8 cellular contexts compared by ENCODE assay signal in the genomic region with DNA sequence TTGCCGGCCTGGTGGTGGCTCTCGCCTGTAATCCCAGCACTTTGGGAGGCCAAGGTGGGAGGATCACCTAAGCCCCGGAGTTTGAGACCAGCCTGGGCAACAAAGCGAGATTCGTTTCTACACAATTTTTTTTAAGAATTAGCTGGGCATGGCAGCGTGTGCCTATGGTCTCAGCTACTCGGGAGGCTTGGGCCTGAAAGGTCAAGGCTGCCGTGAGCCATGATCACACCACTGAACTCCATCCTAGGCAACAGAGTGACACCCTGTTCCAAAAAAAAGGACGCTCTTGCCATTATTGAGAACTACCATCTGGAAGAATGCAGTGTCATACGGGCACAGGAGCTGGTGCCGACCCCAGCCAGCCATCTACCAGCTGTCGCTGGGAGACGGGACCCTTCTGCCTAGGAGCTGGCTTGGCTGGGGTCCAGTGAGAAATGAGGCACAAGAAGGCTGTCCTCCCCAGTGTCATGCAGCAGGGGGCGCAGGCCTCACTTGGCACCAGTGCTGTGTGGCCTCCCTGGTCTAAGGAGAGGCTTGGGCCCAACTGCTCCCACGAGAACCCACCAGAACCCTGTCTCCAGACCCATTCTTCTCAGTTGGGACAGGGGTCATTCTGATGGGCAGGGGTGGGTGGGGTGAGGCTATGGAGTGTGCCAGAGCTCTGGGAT. TPM values are rescaled to one million over a fixed set of nuclear protein-coding genes. Genes with fewer than 3 reads are reported as not detected.
DNase-seq lines count a peak whose midpoint lies in the region; ATAC-seq, FAIRE-seq and TF ChIP-seq lines count a peak whose summit lies in the region.

No MANE protein-coding gene starts in this region.

- TF ChIP-seq CTCF in A549 (IDR thresholded peaks at IDR 0.05) (peak; percentile 62), GM12874 (IDR thresholded peaks at IDR 0.05; ENCODE audit: insufficient read depth, low read depth, low read length) (peak; percentile 88), omental fat pad (IDR thresholded peaks at IDR 0.05) (no peak), testis (IDR thresholded peaks at IDR 0.05) (peak in 2 of 3 experiments; percentile 19 to 42)

- CTCF ChIA-PET in A549 (lab: Yijun Ruan, JAX), result interaction anchor here (0.8 to 7.0 kb wide), 21 partner anchors 10 to 333 kb away, joined by 3 to 59 read pairs (median 3); partner anchors contain the start of genes CLPTM1 and RELB

- ATAC-seq in A549 (peak; percentile 60 to 83), omental fat pad (ENCODE audit: low FRiP score) (no peak)

- H3K27ac ChIP-seq in A549, result no peak overlapping the region
- no peak overlapping the region for H3K27ac ChIP-seq in testis

- intact Hi-C loops in testis (cut with DNase I; ENCODE audit: low total_unique reads), result no loop called here

- peak; percentile 75 to 85 for DNase-seq in A549 (ENCODE audit: low read depth in 1 of 2, low spot score in 1 of 2)
- DNase-seq in NOMO-1 treated with DMSO at 0.1 percent for 48 hours (lab: John Stamatoyannopoulos, UW; ENCODE audit: unreplicated experiment), result peak; percentile 54
- peak; percentile 53 for DNase-seq in activated T-cell treated with anti-CD3 and anti-CD28 coated beads for 48 hours (ENCODE audit: low read depth)
- peak; percentile 51 for DNase-seq in fibroblast of gingiva (ENCODE audit: low read depth)
- DNase-seq in omental fat pad (ENCODE audit: low spot score), result peak; percentile 43
- DNase-seq in testis, result peak; percentile 73
- DNase-seq in GF-D8 (lab: John Stamatoyannopoulos, UW), result no peak

- peak; percentile 44 to 47; a peak in 3 of 5 replicates for TF ChIP-seq RAD21 in A549 (conservative IDR thresholded peaks at IDR 0.05 in 1 of 2, IDR thresholded peaks at IDR 0.05 in 1 of 2)

- no peaks in the 10 kb centered on the region for H3K9me3 ChIP-seq in A549
- no peaks in the 10 kb centered on the region for H3K9me3 ChIP-seq in testis

- H3K27me3 ChIP-seq in testis, result no peaks in the 10 kb centered on the region

- no peak for TF ChIP-seq POLR2A in A549 (IDR thresholded peaks at IDR 0.05; ENCODE audit: low read length)
- TF ChIP-seq POLR2A in testis (IDR thresholded peaks at IDR 0.05), result no peak

- no peak for TF ChIP-seq EP300 in A549 (IDR thresholded peaks at IDR 0.05)

- no peak for FAIRE-seq in A549 (lab: Jason Lieb, UNC)

- 66% methylated on average over 15 of the region's 15 CpGs for WGBS in A549 (ENCODE audit: missing lambda C conversion rate)
- WGBS in testis, 2 donors, result 72 to 73% methylated on average over 10 to 15 of the region's 15 CpGs

- H3K4me3 ChIP-seq in A549 (no peak overlapping the region), testis (no peak overlapping the region)

- no peaks in the 10 kb centered on the region for H3K36me3 ChIP-seq in testis (ENCODE audit: low read depth, missing control alignments)

- no peak overlapping the region for H3K4me2 ChIP-seq in A549

- no peaks in the 10 kb centered on the region for H3K4me1 ChIP-seq in A549
- H3K4me1 ChIP-seq in testis, result peaks cover 7% of the 10 kb centered on the region

- POLR2A ChIA-PET in A549 (lab: Yijun Ruan, JAX), result interaction anchor here (1.4 kb wide), 1 partner anchor 50 kb away, joined by 6 read pairs; the partner anchor contains the start of gene CLASRP

TF ChIP-seq in A549, 52 proteins besides CTCF, POLR2A, EP300 and RAD21:
- peak; percentile 49 for TF ChIP-seq SMC3 (IDR thresholded peaks at IDR 0.05)
- TF ChIP-seq RNF2 (IDR thresholded peaks at IDR 0.05; ENCODE audit: borderline replicate concordance, low read depth), result no peak

RNA-seq across cellular contexts. Expression of gene RELB, which starts 12.2 kb away (rescaled TPM):
- polyA plus RNA-seq in A549 (2011; rRNA removed), result 7.5 and 8.1 TPM in 2 replicates
- 21.2 and 28.8 TPM in 2 replicates for polyA plus RNA-seq in A549 (2012; cell fraction: cytosol; rRNA removed)
- 35.3 and 41.2 TPM in 2 replicates for polyA plus RNA-seq in A549 (2012; cell fraction: nucleus; rRNA removed)
- polyA plus RNA-seq in A549 (2017; fragmentation: RNase III; extraction: RNeasy Plus Mini Kit Qiagen cat#74134 plus additional on column Dnase treatment), result 9.6 to 15.1 TPM (median 9.6 TPM) in 3 replicates
- 9.0 and 11.3 TPM in 2 replicates for polyA minus RNA-seq in A549 (2011; rRNA and poly(A)+ RNA removed)
- 10 to 100 TPM in 2 of 4 donors, 1 to 10 TPM in 2; 5.8 to 26.5 (median 13.5) TPM for total RNA-seq in omental fat pad
- total RNA-seq in testis, result 1 to 10 TPM; 9.1 to 9.7 TPM
- 10.1 TPM for polyA plus RNA-seq in testis (ENCODE audit: insufficient read depth, low read depth, low replicate concordance)

RNA-seq across cellular contexts. Expression of gene CLPTM1, which starts 33.9 kb away (rescaled TPM):
- polyA plus RNA-seq in A549 (2011; rRNA removed) (96.5 and 99.3 TPM in 2 replicates), A549 (2017; fragmentation: RNase III; extraction: RNeasy Plus Mini Kit Qiagen cat#74134 plus additional on column Dnase treatment) (173 to 188 TPM (median 180 TPM) in 3 replicates), testis (ENCODE audit: insufficient read depth, low read depth, low replicate concordance) (179 TPM)
- polyA plus RNA-seq in A549 (2012; cell fraction: cytosol; rRNA removed), result 141 and 161 TPM in 2 replicates
- 421 and 534 TPM in 2 replicates for polyA plus RNA-seq in A549 (2012; cell fraction: nucleus; rRNA removed)
- polyA minus RNA-seq in A549 (2011; rRNA and poly(A)+ RNA removed), result 167 and 185 TPM in 2 replicates
- total RNA-seq in omental fat pad (10 to 100 TPM; 58.8 to 77.5 (median 70.2) TPM), testis (100 to 1,000 TPM; 198 to 204 TPM)

RNA-seq across cellular contexts. Expression of gene APOC2, which starts 43.2 kb away (rescaled TPM):
- polyA plus RNA-seq in A549 (2011; rRNA removed) (not detected in 2 replicates), A549 (2017; fragmentation: RNase III; extraction: RNeasy Plus Mini Kit Qiagen cat#74134 plus additional on column Dnase treatment) (0.27 TPM in 1 of 3 replicates, not detected in the others), testis (ENCODE audit: insufficient read depth, low read depth, low replicate concordance) (2.9 TPM)
- not detected in 2 replicates for polyA plus RNA-seq in A549 (2012; cell fraction: cytosol; rRNA removed)
- not detected in 2 replicates for polyA plus RNA-seq in A549 (2012; cell fraction: nucleus; rRNA removed)
- polyA minus RNA-seq in A549 (2011; rRNA and poly(A)+ RNA removed), result not detected in 2 replicates
- total RNA-seq in omental fat pad (1 to 10 TPM in 2 of 4 donors, not detected in 2; 1.9 to 9.0 TPM), testis (1 to 10 TPM; 1.1 to 1.2 TPM)

RNA-seq across cellular contexts. Expression of gene APOC4, which starts 47.0 kb away (rescaled TPM):
- polyA plus RNA-seq in A549 (2011; rRNA removed), result not detected in 2 replicates
- polyA plus RNA-seq in A549 (2012; cell fraction: cytosol; rRNA removed), result not detected in 2 replicates
- not detected in 2 replicates for polyA plus RNA-seq in A549 (2012; cell fraction: nucleus; rRNA removed)
- not detected in 3 replicates for polyA plus RNA-seq in A549 (2017; fragmentation: RNase III; extraction: RNeasy Plus Mini Kit Qiagen cat#74134 plus additional on column Dnase treatment)
- polyA minus RNA-seq in A549 (2011; rRNA and poly(A)+ RNA removed), result not detected in 2 replicates
- total RNA-seq in omental fat pad, result not detected
- total RNA-seq in testis, result not detected
- not detected for polyA plus RNA-seq in testis (ENCODE audit: insufficient read depth, low read depth, low replicate concordance)

RNA-seq across cellular contexts. Expression of gene CLASRP, which starts 49.8 kb away (rescaled TPM):
- polyA plus RNA-seq in A549 (2011; rRNA removed) (30.7 and 39.0 TPM in 2 replicates), A549 (2017; fragmentation: RNase III; extraction: RNeasy Plus Mini Kit Qiagen cat#74134 plus additional on column Dnase treatment) (74.8 to 93.7 TPM (median 86.4 TPM) in 3 replicates), testis (ENCODE audit: insufficient read depth, low read depth, low replicate concordance) (76.1 TPM)
- polyA plus RNA-seq in A549 (2012; cell fraction: cytosol; rRNA removed), result 38.3 and 40.7 TPM in 2 replicates
- polyA plus RNA-seq in A549 (2012; cell fraction: nucleus; rRNA removed), result 229 and 279 TPM in 2 replicates
- 36.0 and 38.2 TPM in 2 replicates for polyA minus RNA-seq in A549 (2011; rRNA and poly(A)+ RNA removed)
- total RNA-seq in omental fat pad (10 to 100 TPM; 49.3 to 78.2 (median 73.4) TPM), testis (100 to 1,000 TPM; 113 to 132 TPM)

Comparison
In these comparisons a context has a peak if more than half of its experiments do, and no peak if none do; other contexts are left out.
1. CTCF ChIP-seq: peak in A549 (single experiment), GM12874 (single experiment) and testis (2 of 3); none in omental fat pad (0 of 3).